Comparison of ENCODE assay signal across 8 cellular contexts in the genomic region with DNA sequence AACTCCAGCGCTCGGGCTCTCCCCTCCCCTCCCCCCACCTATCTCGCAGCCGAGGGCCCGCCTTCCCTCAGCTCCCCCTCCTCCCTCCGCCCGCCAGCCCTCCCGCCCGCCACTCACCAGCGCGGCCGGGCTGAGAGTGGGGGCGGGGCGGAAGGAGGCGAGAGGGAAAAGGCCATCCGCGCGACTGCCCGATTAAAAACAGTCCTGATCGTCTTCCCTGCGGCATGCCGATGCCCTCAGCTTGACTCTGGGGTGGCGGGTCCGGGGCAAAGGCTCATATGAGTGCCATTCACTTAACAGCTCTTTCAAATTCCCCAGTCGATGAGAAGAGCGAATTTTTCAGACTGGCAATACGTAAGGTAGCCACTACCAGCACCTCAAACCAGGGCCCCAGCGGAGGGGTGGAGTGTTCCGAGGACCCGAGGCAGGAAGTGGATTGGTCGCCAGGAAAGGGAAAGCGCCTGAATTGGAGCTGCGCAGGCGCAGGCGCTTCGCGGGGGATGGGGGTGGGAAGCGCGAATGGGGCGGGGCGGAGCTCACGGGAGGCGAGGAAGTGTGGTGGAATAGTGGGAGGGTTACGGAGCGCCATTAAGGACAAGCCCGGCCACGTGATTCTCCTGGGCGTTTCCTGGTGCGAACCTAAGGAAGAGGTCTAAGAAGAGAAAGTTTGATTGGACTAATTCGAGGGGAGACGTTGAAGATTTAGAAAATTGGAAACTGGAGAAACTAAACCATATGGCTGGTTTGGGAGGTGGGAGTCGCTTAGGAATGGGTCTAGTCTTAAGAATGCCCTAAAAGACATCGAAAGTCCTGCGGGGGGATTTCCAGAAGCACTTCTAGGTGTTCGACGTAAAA.
DNase-seq lines count a peak whose midpoint lies in the region; ATAC-seq and TF ChIP-seq lines count a peak whose summit lies in the region.

Gene UPF2 (minus strand): TSS at position 13 of the 855 bp plus-strand sequence. CDS start 7,386 bp downstream, outside the sequence.

- no peak for TF ChIP-seq CTCF in AG09309 (IDR thresholded peaks at IDR 0.05; ENCODE audit: control insufficient read depth, insufficient read depth, low read depth, low read length, missing control alignments)

- H3K4me3 ChIP-seq in AG09309 (ENCODE audit: control insufficient read depth, low read depth, low read length): peak within 1 kb of the TSS; percentile 75

- DNase-seq in AG09309 (ENCODE audit: low read depth) (peak; percentile 94), NCI-H446 treated with DMSO at 0.1 percent for 48 hours (lab: John Stamatoyannopoulos, UW) (peak; percentile 96), inferior parietal cortex (ENCODE audit: extremely low spot score) (peak; percentile 93), smooth muscle cell of the brain vasculature (ENCODE audit: low read depth, low spot score) (peak; percentile 95)
- DNase-seq in activated CD4-positive, CD25-positive, alpha-beta regulatory T cell treated with anti-CD3 and anti-CD28 coated beads, Interleukin-2, amount 50 U/mL, for 16 hours (ENCODE audit: low read depth, low spot score): peak; percentile 96
- DNase-seq in central memory CD4-positive, alpha-beta T cell: peak; percentile 97

- ATAC-seq in GM19035 (IDR thresholded peaks at IDR 0.05; ENCODE audit: unreplicated experiment) (peak; percentile 62), HG03354 (IDR thresholded peaks at IDR 0.05; ENCODE audit: poor library complexity, severe bottlenecking, unreplicated experiment) (peak; percentile 64)

Comparison
In these comparisons a context has a peak if more than half of its experiments do, and no peak if none do; other contexts are left out.
1. Peak in every context shown above with its lines: DNase-seq, ATAC-seq and H3K4me3 ChIP-seq.